ENCODE assay signal across 9 cellular contexts in the genomic region with DNA sequence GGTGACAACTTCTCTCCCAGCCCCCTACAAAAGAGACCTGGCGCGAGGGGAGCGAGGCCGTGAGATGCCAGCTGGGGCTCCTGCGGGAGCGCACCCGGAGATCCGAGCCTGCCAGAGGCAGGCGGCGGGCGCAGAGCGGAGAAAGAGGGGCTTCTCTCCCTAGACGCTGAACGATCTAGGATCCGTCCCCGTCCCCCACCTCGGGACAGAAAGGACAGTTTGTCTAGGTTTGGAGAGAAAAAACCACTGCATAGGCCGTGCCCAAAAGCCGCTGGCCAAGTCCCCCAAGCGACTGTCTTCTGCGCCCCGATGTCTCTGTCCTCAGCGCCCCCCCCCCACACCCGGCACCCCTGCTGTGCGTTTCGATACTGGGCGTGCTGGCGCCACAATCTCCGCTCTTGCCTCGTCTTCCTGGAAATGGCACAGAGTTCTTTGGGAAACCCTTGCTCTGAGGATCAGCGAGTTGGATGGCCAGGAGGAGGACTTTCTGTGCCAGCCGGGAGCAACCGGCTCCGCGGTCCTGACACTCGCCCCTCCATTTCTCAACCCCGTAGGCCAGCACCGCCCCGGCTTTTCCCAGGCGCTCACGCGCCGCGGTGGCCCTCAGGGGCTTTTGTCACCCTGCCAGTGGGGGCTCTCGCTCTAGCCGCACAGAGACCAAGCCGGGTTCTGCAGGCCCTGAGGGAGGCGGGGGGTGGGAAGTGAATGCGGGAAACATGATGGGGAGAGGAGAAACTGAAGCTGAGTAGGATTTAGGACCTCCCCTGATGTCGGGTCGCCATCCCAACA. TPM values are rescaled to one million over a fixed set of nuclear protein-coding genes. Genes with fewer than 3 reads are reported as not detected.
DNase-seq lines count a peak whose midpoint lies in the region; ATAC-seq and TF ChIP-seq lines count a peak whose summit lies in the region.
"Had no signal": no experiment of that assay in that cellular context is flagged by ENCODE, and none has a peak within 500 bp of the region (broad histone marks: within the 10 kb centered on the region; RNA-seq: fewer than 3 reads in every experiment).

No MANE protein-coding gene starts in this region.

- H3K27ac ChIP-seq in IMR-90 (ENCODE audit: insufficient read depth, low read length) (no peak overlapping the region), duodenal mucosa (ENCODE audit: low read depth, low read length) (no peak overlapping the region)

- no peak overlapping the region for H4K91ac ChIP-seq in IMR-90 (ENCODE audit: insufficient read depth, low read depth, low read length)

- peaks cover 0 to 5% of the 10 kb centered on the region in 2 donors for H3K36me3 Mint-ChIP-seq in CD14-positive monocyte
- H3K36me3 Mint-ChIP-seq in naive thymus-derived CD8-positive, alpha-beta T cell: no peaks in the 10 kb centered on the region

- H3K36me3 ChIP-seq in IMR-90 (ENCODE audit: control insufficient read depth, insufficient read depth, low read length): no peaks in the 10 kb centered on the region
- H3K36me3 ChIP-seq in duodenal mucosa (ENCODE audit: control insufficient read depth in 1 of 2, insufficient read depth in 2 of 2, low read length in 2 of 2): no peaks in the 10 kb centered on the region

- dilution Hi-C loops in IMR-90 (cut with HindIII; ENCODE audit: low sequenced_read_pairs, unreplicated experiment): no loop called here

- ATAC-seq in IMR-90 (ENCODE audit: low read depth) (peak; percentile 22), GM19467 (IDR thresholded peaks at IDR 0.05; ENCODE audit: unreplicated experiment) (no peak), GM19455 (IDR thresholded peaks at IDR 0.05; ENCODE audit: unreplicated experiment) (no peak)
- no peak for ATAC-seq in naive thymus-derived CD8-positive, alpha-beta T cell

- no peak for TF ChIP-seq CTCF in CD14-positive monocyte (IDR thresholded peaks at IDR 0.05)
- no peak for TF ChIP-seq CTCF in IMR-90 (conservative IDR thresholded peaks at IDR 0.05; ENCODE audit: low read depth, low read length)

- no peak overlapping the region for H3K14ac ChIP-seq in IMR-90 (replicated peaks; ENCODE audit: low read depth, low read length)

- BruUV-seq in IMR-90 (replicated peaks; lab: Mats Ljungman, UMichigan): no TSS peak

- no peak for DNase-seq in CD14-positive monocyte (ENCODE audit: low spot score)
- no peak for DNase-seq in IMR-90
- no peak for DNase-seq in naive thymus-derived CD8-positive, alpha-beta T cell
- no peak for DNase-seq in NCI-H510A (lab: John Stamatoyannopoulos, UW)
- no peak for DNase-seq in NCI-H446 treated with DMSO at 0.1 percent for 48 hours (lab: John Stamatoyannopoulos, UW)

- intact Hi-C loops in CD14-positive monocyte (cut with micrococcal nuclease) (no loop called here), IMR-90 (cut with micrococcal nuclease) (no loop called here)

- H4K20me1 ChIP-seq in IMR-90 (ENCODE audit: insufficient read depth, low read length): 0 out of 2 replicates have a peak, but pooled peaks cover 3% of the 10 kb centered on the region

- peak overlapping the region; percentile 92 for H3K4me2 ChIP-seq in IMR-90 (ENCODE audit: low read depth, low read length)

- H3K4me1 Mint-ChIP-seq in CD14-positive monocyte: peaks cover 38% of the 10 kb centered on the region
- H3K4me1 Mint-ChIP-seq in naive thymus-derived CD8-positive, alpha-beta T cell: peaks cover 12 to 35% (median 25%) of the 10 kb centered on the region in 4 donors

- no peaks in the 10 kb centered on the region; the same call in 1 of the 2 replicates for H3K9me1 ChIP-seq in IMR-90 (ENCODE audit: insufficient read depth, low read length)

- H3K27ac Mint-ChIP-seq in CD14-positive monocyte: peak overlapping the region in 2 of 7 donors; percentile 61 to 83
- H3K27ac Mint-ChIP-seq in naive thymus-derived CD8-positive, alpha-beta T cell: peak overlapping the region in 1 of 10 donors; percentile 16

- H3K9ac ChIP-seq in IMR-90 (ENCODE audit: low read depth, low read length) (0 out of 2 replicates have a peak overlapping the region, but pooled peaks have one; percentile 30), duodenal mucosa (ENCODE audit: low read depth in 1 of 2, low read length in 2 of 2) (no peak overlapping the region)

- no peak for TF ChIP-seq POLR2A in IMR-90 (IDR thresholded peaks at IDR 0.05; ENCODE audit: low read depth, low read length)

- no peak overlapping the region for H2BK15ac ChIP-seq in IMR-90 (ENCODE audit: low read depth, low read length)

- WGBS in IMR-90 (ENCODE audit: extremely low coverage in 2 of 2, insufficient read length in 1 of 2), 2 experiments: 5% methylated on average over 8 of the region's 51 CpGs; no CpG with 5 or more reads in 1 of the 2 experiments

- peak overlapping the region; percentile 76 for H2AFZ ChIP-seq in IMR-90 (replicated peaks; ENCODE audit: low read length, poor library complexity)

- no peak for TF ChIP-seq RAD21 in IMR-90 (IDR thresholded peaks at IDR 0.05; ENCODE audit: low read length)

- peaks cover 0 to 22% (median 7%) of the 10 kb centered on the region in 7 donors for H3K9me3 Mint-ChIP-seq in CD14-positive monocyte
- H3K9me3 Mint-ChIP-seq in naive thymus-derived CD8-positive, alpha-beta T cell: peaks cover 0 to 4% (median 0%) of the 10 kb centered on the region in 9 donors

- H3K27me3 ChIP-seq in IMR-90 (ENCODE audit: control insufficient read depth, insufficient read depth, low read length) (peaks cover 67% of the 10 kb centered on the region), duodenal mucosa (ENCODE audit: control insufficient read depth in 1 of 2, insufficient read depth in 2 of 2, low read length in 2 of 2) (peaks cover 40 to 61% of the 10 kb centered on the region in 2 donors)

- no peak overlapping the region for H3K4ac ChIP-seq in IMR-90 (ENCODE audit: low read depth, low read length)

- no peak overlapping the region for H2AK5ac ChIP-seq in IMR-90 (ENCODE audit: low read depth, low read length)

- H2BK20ac ChIP-seq in IMR-90 (ENCODE audit: low read depth, low read length): no peak overlapping the region

- H4K8ac ChIP-seq in IMR-90 (ENCODE audit: low read depth in 2 of 2, low read length in 2 of 2): no peak overlapping the region

- H3K9me3 ChIP-seq in IMR-90 (ENCODE audit: control insufficient read depth, insufficient read depth, low read length) (peaks cover 2% of the 10 kb centered on the region; the same call in 1 of the 2 replicates), duodenal mucosa (ENCODE audit: control insufficient read depth in 1 of 2, low read length in 2 of 2) (no peaks in the 10 kb centered on the region)

- H3K4me3 ChIP-seq in IMR-90 (ENCODE audit: insufficient read depth, low read depth, low read length): peak overlapping the region; percentile 35
- H3K4me3 ChIP-seq in duodenal mucosa (ENCODE audit: low read depth in 1 of 2, low read length in 2 of 2): peak overlapping the region; percentile 44 to 64

- peak overlapping the region; percentile 91 to 95 for H3K4me3 Mint-ChIP-seq in CD14-positive monocyte
- H3K4me3 Mint-ChIP-seq in naive thymus-derived CD8-positive, alpha-beta T cell: peak overlapping the region; percentile 3 to 72 (median 56)

- no peak overlapping the region for H3K18ac ChIP-seq in IMR-90 (ENCODE audit: low read depth, low read length)

- no peak overlapping the region for H3K23ac ChIP-seq in IMR-90 (ENCODE audit: low read depth, low read length)

- H2BK120ac ChIP-seq in IMR-90 (ENCODE audit: low read depth, low read length): no peak overlapping the region

- peak overlapping the region; percentile 5 for H2AK9ac ChIP-seq in IMR-90 (replicated peaks; ENCODE audit: low read depth, low read length, poor library complexity)

- in situ Hi-C loops in IMR-90 (cut with MboI; ENCODE audit: low sequenced_read_pairs): no loop called here

- POLR2A ChIA-PET in IMR-90 (lab: Charles Lee; ENCODE audit: unreplicated experiment): interaction anchor here (0.5 kb wide), 1 partner anchor 441 kb away, joined by 7 read pairs; no protein-coding TSS in a partner anchor
- POLR2A ChIA-PET in naive thymus-derived CD8-positive, alpha-beta T cell (lab: Charles Lee): no interaction called here

- H3K56ac ChIP-seq in IMR-90 (ENCODE audit: extremely low read depth, insufficient read depth, low read length): no peak overlapping the region

- H3K4me1 ChIP-seq in IMR-90 (ENCODE audit: control insufficient read depth, insufficient read depth, low read length) (peaks cover 8% of the 10 kb centered on the region; the same call in 1 of the 2 replicates), duodenal mucosa (ENCODE audit: control insufficient read depth in 1 of 2, insufficient read depth in 2 of 2, low read length in 2 of 2) (peaks cover 25 to 30% of the 10 kb centered on the region in 2 donors)

- no peaks in the 10 kb centered on the region for H3K79me1 ChIP-seq in IMR-90 (ENCODE audit: low read depth in 1 of 2, low read length in 2 of 2)

- H3K27me3 Mint-ChIP-seq in CD14-positive monocyte (ENCODE audit: low read depth in 3 of 3): peaks cover 72 to 88% (median 75%) of the 10 kb centered on the region in 3 donors
- H3K27me3 Mint-ChIP-seq in naive thymus-derived CD8-positive, alpha-beta T cell: peaks cover 44 to 77% (median 51%) of the 10 kb centered on the region in 5 donors

- no peak overlapping the region for H2BK5ac ChIP-seq in IMR-90 (ENCODE audit: low read depth, low read length, poor library complexity, severe bottlenecking)

- CTCF ChIA-PET in IMR-90 (lab: Yijun Ruan, JAX): interaction anchor here (0.7 kb wide), 1 partner anchor 10 kb away, joined by 3 read pairs; no protein-coding TSS in a partner anchor

- no peak overlapping the region for H4K5ac ChIP-seq in IMR-90 (ENCODE audit: low read depth, low read length)

TF ChIP-seq in IMR-90, 13 proteins besides CTCF, POLR2A, EP300 and RAD21:
- TF ChIP-seq CEBPB (IDR thresholded peaks at IDR 0.05; ENCODE audit: low read depth, low read length) (no peak), RFX5 (IDR thresholded peaks at IDR 0.05; ENCODE audit: low read depth, low read length) (no peak), MAFK (IDR thresholded peaks at IDR 0.05; ENCODE audit: low read depth, low read length) (no peak), NFE2L2 (IDR thresholded peaks at IDR 0.05; ENCODE audit: low read depth, low read length) (no peak)

RNA-seq across cellular contexts. Expression of a gene that starts 1.0 kb away (rescaled TPM):
- not detected for polyA plus RNA-seq in CD14-positive monocyte
- total RNA-seq in IMR-90 (2012; rRNA removed): not detected in 2 replicates
- under 0.01 TPM in 1 of 2 replicates, not detected in the other for polyA plus RNA-seq in IMR-90 (2012; rRNA removed)
- polyA plus RNA-seq in IMR-90 (2012; cell fraction: cytosol; rRNA removed): 0.02 TPM in 1 of 2 replicates, not detected in the other
- 0.01 and 0.11 TPM in 2 replicates for polyA plus RNA-seq in IMR-90 (2012; cell fraction: nucleus; rRNA removed; ENCODE audit: low replicate concordance)
- not detected for total RNA-seq in naive thymus-derived CD8-positive, alpha-beta T cell
- not detected for polyA plus RNA-seq in naive thymus-derived CD8-positive, alpha-beta T cell
- total RNA-seq: pulmonary artery endothelial cell had no signal

RNA-seq across cellular contexts. Expression of a gene that starts 27.0 kb away (rescaled TPM):
- polyA plus RNA-seq in CD14-positive monocyte: 1 to 10 TPM; 5.1 to 8.0 TPM
- total RNA-seq in IMR-90 (2012; rRNA removed): 14.4 and 18.3 TPM in 2 replicates
- 35.1 and 40.2 TPM in 2 replicates for polyA plus RNA-seq in IMR-90 (2012; rRNA removed)
- 15.0 and 15.4 TPM in 2 replicates for polyA plus RNA-seq in IMR-90 (2012; cell fraction: cytosol; rRNA removed)
- 85.9 and 135 TPM in 2 replicates for polyA plus RNA-seq in IMR-90 (2012; cell fraction: nucleus; rRNA removed; ENCODE audit: low replicate concordance)
- 10 to 100 TPM; 85.0 to 97.4 TPM for total RNA-seq in naive thymus-derived CD8-positive, alpha-beta T cell
- 10 to 100 TPM; 17.0 to 38.0 (median 30.5) TPM for polyA plus RNA-seq in naive thymus-derived CD8-positive, alpha-beta T cell
